In the genomic region with DNA sequence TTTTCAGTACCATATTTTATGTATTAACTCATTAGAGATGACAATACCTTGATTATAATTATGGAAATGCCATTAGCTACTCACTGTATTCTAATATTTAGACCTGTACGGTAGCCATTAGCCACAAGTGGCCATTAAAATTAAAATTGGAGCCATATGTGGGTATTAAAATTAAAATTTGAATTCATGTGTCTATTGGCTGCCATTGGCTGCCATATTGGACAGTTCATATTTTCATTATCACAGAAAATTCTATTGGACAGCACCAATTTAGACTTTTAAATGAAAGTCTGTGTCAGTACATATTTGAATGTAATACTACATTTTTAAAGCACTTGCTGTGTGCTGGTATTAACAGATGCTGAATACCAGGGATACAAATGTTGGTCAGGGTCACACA, we compare ENCODE assay signal across 16 cellular contexts. TPM values are rescaled to one million over a fixed set of nuclear protein-coding genes. Genes with fewer than 3 reads are reported as not detected.
DNase-seq lines count a peak whose midpoint lies in the region; FAIRE-seq and TF ChIP-seq lines count a peak whose summit lies in the region.
"Had no signal": no experiment of that assay in that cellular context is flagged by ENCODE, and none has a peak within 500 bp of the region (broad histone marks: within the 10 kb centered on the region; RNA-seq: fewer than 3 reads in every experiment).

No MANE protein-coding gene starts in this region.

- 100% methylated on average over 1 of the region's 1 CpG for WGBS in mammary epithelial cell (ENCODE audit: low coverage, missing lambda C conversion rate)

- H3K4me1 Mint-ChIP-seq in MCF 10A (ENCODE audit: insufficient read depth, unreplicated experiment): peaks cover 23% of the 10 kb centered on the region
- peaks cover 17% of the 10 kb centered on the region for H3K4me1 Mint-ChIP-seq in type B pancreatic cell (ENCODE audit: unreplicated experiment)

- H3K9me3 Mint-ChIP-seq in MCF 10A (ENCODE audit: unreplicated experiment): no peaks in the 10 kb centered on the region
- H3K9me3 Mint-ChIP-seq in type B pancreatic cell: no peaks in the 10 kb centered on the region

- H3K4me1 ChIP-seq in mammary epithelial cell (ENCODE audit: insufficient read depth, low read length): peaks cover 13% of the 10 kb centered on the region
- peaks cover 15% of the 10 kb centered on the region for H3K4me1 ChIP-seq in endocrine pancreas (ENCODE audit: control insufficient read depth, insufficient read depth, low read length)

- H3K9me2 ChIP-seq in SU-DHL-6 (replicated peaks; ENCODE audit: insufficient read depth, low read length): no peaks in the 10 kb centered on the region

- H3K4me3 Mint-ChIP-seq in MCF 10A (ENCODE audit: unreplicated experiment) (no peak overlapping the region), type B pancreatic cell (no peak overlapping the region)

- H3K27me3 Mint-ChIP-seq in MCF 10A (ENCODE audit: insufficient read depth, unreplicated experiment) (no peaks in the 10 kb centered on the region), type B pancreatic cell (peaks cover 3% of the 10 kb centered on the region)

- H3K79me2 ChIP-seq in mammary epithelial cell (ENCODE audit: insufficient read depth, low read length) (peaks cover 75% of the 10 kb centered on the region), SU-DHL-6 (ENCODE audit: insufficient read depth, low read length) (peaks cover 73% of the 10 kb centered on the region)

- in situ Hi-C loops in mammary epithelial cell (cut with MboI; ENCODE audit: low sequenced_read_pairs in 2 of 2): no loop called here

- peak overlapping the region; percentile 93 for H3K4me2 ChIP-seq in mammary epithelial cell (ENCODE audit: insufficient read depth, low read depth, low read length)
- peak overlapping the region; percentile 95 for H3K4me2 ChIP-seq in SU-DHL-6 (ENCODE audit: low read depth, low read length, poor library complexity, severe bottlenecking)

- POLR2A ChIA-PET in MCF 10A (lab: Yijun Ruan, JAX): interaction anchor here (3.0 to 5.8 kb wide), 6 partner anchors 7 to 82 kb away, joined by 11 to 42 read pairs (median 32); no protein-coding TSS in a partner anchor

- no peaks in the 10 kb centered on the region for H3K9me3 ChIP-seq in mammary epithelial cell (replicated peaks; ENCODE audit: insufficient read depth, low read length)
- no peaks in the 10 kb centered on the region for H3K9me3 ChIP-seq in SU-DHL-6 (ENCODE audit: insufficient read depth, low read length)
- no peaks in the 10 kb centered on the region for H3K9me3 ChIP-seq in endocrine pancreas (ENCODE audit: control insufficient read depth, low read length)
- H3K9me3 ChIP-seq: esophagus muscularis mucosa, thyroid gland had no signal

- H3K4me3 ChIP-seq in mammary epithelial cell (replicated peaks in 1 of 3; ENCODE audit: insufficient read depth in 1 of 3, low read depth in 2 of 3, low read length in 3 of 3) (no peak overlapping the region), SU-DHL-6 (ENCODE audit: insufficient read depth, low read length, poor library complexity, severe bottlenecking) (no peak overlapping the region), endocrine pancreas (ENCODE audit: control insufficient read depth, insufficient read depth, low read length) (peak overlapping the region; percentile 97)
- H3K4me3 ChIP-seq: thyroid gland had no signal

- H3K27ac Mint-ChIP-seq in MCF 10A (ENCODE audit: low read depth, unreplicated experiment) (no peak overlapping the region), type B pancreatic cell (peak overlapping the region; percentile 2)

- H3K9ac ChIP-seq in mammary epithelial cell (ENCODE audit: insufficient read depth, low read length) (no peak overlapping the region), SU-DHL-6 (ENCODE audit: low read length) (no peak overlapping the region), endocrine pancreas (ENCODE audit: control insufficient read depth, insufficient read depth, low read length) (no peak overlapping the region)

- no peak for DNase-seq in mammary epithelial cell
- DNase-seq in MCF 10A (ENCODE audit: unreplicated experiment): no peak
- no peak for DNase-seq in type B pancreatic cell (ENCODE audit: extremely low spot score, unreplicated experiment)
- DNase-seq in CD1c-positive myeloid dendritic cell (ENCODE audit: extremely low spot score): no peak
- DNase-seq in hepatic stellate cell (ENCODE audit: low spot score): no peak
- DNase-seq in RCC 7860 (ENCODE audit: low spot score): no peak
- DNase-seq: amniotic stem cell; KBM-7; NCI-H1105; NCI-H526 treated with DMSO at 0.1 percent for 48 hours; posterior cingulate gyrus; stimulated activated CD4-positive, alpha-beta T cell treated with anti-CD3 and anti-CD28 coated beads, Interleukin-4, amount 100 ng/mL, for 4 hours; thyroid gland had no signal

- H3K36me3 Mint-ChIP-seq in MCF 10A (ENCODE audit: insufficient read depth, unreplicated experiment): peaks cover 8% of the 10 kb centered on the region
- no peaks in the 10 kb centered on the region for H3K36me3 Mint-ChIP-seq in type B pancreatic cell

- CTCF ChIA-PET in mammary epithelial cell (lab: Charles Lee; ENCODE audit: low non-redundant PET): no interaction called here
- CTCF ChIA-PET in MCF 10A (lab: Yijun Ruan, JAX): no interaction called here

- no peak for TF ChIP-seq CTCF in mammary epithelial cell (conservative IDR thresholded peaks at IDR 0.05 in 1 of 2, IDR thresholded peaks at IDR 0.05 in 1 of 2; ENCODE audit: extremely low read depth in 1 of 2, insufficient read depth in 1 of 2, low read depth in 1 of 2, low read length in 2 of 2)
- TF ChIP-seq CTCF in MCF 10A (IDR thresholded peaks at IDR 0.05; ENCODE audit: unreplicated experiment): no peak
- TF ChIP-seq CTCF in SU-DHL-6 (IDR thresholded peaks at IDR 0.05; ENCODE audit: insufficient read depth, low read length, poor library complexity, severe bottlenecking): no peak
- no peak for TF ChIP-seq CTCF in type B pancreatic cell (conservative IDR thresholded peaks at IDR 0.05)

- H4K20me1 ChIP-seq in mammary epithelial cell (ENCODE audit: insufficient read depth, low read length) (no peaks in the 10 kb centered on the region), SU-DHL-6 (ENCODE audit: low read depth, low read length) (no peaks in the 10 kb centered on the region)

- H3K27me3 ChIP-seq in mammary epithelial cell (ENCODE audit: insufficient read depth, low read length): no peaks in the 10 kb centered on the region
- no peaks in the 10 kb centered on the region for H3K27me3 ChIP-seq in SU-DHL-6 (ENCODE audit: low read length)
- no peaks in the 10 kb centered on the region for H3K27me3 ChIP-seq in endocrine pancreas (ENCODE audit: control insufficient read depth, insufficient read depth, low read length)
- H3K27me3 ChIP-seq: esophagus muscularis mucosa, thyroid gland had no signal

- H3K27ac ChIP-seq in mammary epithelial cell (ENCODE audit: insufficient read depth, low read depth, low read length): no peak overlapping the region
- peak overlapping the region; percentile 84; the same call in 1 of the 2 replicates for H3K27ac ChIP-seq in SU-DHL-6 (ENCODE audit: low read depth, low read length)
- H3K27ac ChIP-seq: esophagus muscularis mucosa, thyroid gland had no signal

- FAIRE-seq in RCC 7860 (lab: Jason Lieb, UNC): no peak

- H3K36me3 ChIP-seq in mammary epithelial cell (ENCODE audit: insufficient read depth, low read length): no peaks in the 10 kb centered on the region
- H3K36me3 ChIP-seq in SU-DHL-6 (ENCODE audit: low read length): no peaks in the 10 kb centered on the region
- H3K36me3 ChIP-seq in endocrine pancreas (ENCODE audit: control insufficient read depth, insufficient read depth, low read length): no peaks in the 10 kb centered on the region
- H3K36me3 ChIP-seq: esophagus muscularis mucosa, thyroid gland had no signal

- H3F3A ChIP-seq in SU-DHL-6 (ENCODE audit: insufficient read depth): peaks cover 12% of the 10 kb centered on the region; the same call in 1 of the 2 replicates

- H2AFZ ChIP-seq in mammary epithelial cell (ENCODE audit: low read depth, low read length): no peak overlapping the region
- no peak overlapping the region for H2AFZ ChIP-seq in SU-DHL-6 (ENCODE audit: low read depth, low read length, severe bottlenecking)

- intact Hi-C loops in mammary epithelial cell (cut with micrococcal nuclease): no loop called here
- intact Hi-C loops in MCF 10A (cut with micrococcal nuclease): loop anchor here (10.0 kb wide), 1 partner anchor 82 kb away; no protein-coding TSS in a partner anchor

- BruUV-seq in mammary epithelial cell (replicated peaks; lab: Mats Ljungman, UMichigan) (no TSS peak), MCF 10A (replicated peaks; lab: Mats Ljungman, UMichigan) (no TSS peak)

- dilution Hi-C loops in mammary epithelial cell (cut with HindIII; ENCODE audit: low sequenced_read_pairs): no loop called here

RNA-seq across cellular contexts. Expression of a gene that starts 3.0 kb away (rescaled TPM):
- total RNA-seq in mammary epithelial cell (10 to 100 TPM; 74.4 to 80.2 TPM), MCF 10A (2022) (66.2 and 69.9 TPM in 2 replicates), type B pancreatic cell (ENCODE audit: low replicate concordance) (73.4 and 92.5 TPM in 2 replicates)
- polyA plus RNA-seq in mammary epithelial cell: 18.3 TPM
- polyA minus RNA-seq in mammary epithelial cell: 59.0 TPM
